In the genomic region with DNA sequence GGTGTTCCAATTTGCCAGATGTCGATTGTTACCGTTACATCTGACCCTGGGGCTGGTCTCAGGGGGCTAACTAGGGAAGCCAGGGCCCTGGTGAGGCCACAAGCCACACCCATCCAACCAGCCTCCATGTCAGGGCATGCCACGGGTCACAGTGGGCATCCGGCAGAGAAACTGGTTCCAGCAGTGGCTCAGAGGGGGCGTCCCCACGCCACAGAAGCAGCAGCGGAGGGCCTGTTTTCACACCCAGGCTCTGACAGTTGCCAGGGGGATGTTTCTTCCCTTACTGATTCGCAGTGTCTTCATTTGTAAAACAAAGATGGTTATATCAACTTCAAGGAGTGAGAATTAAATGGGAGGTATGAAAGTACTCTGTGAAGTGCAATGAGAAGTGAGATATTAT, we compare ENCODE assay signal across 31 cellular contexts.
A peak's percentile ranks its signal among the peaks of the same experiment; 100 is the strongest.
DNase-seq lines count a peak whose midpoint lies in the region; ATAC-seq, FAIRE-seq and TF ChIP-seq lines count a peak whose summit lies in the region.
"Had no signal": no experiment of that assay in that cellular context is flagged by ENCODE, and none has a peak within 500 bp of the region (broad histone marks: within the 10 kb centered on the region; RNA-seq: fewer than 3 reads in every experiment).

No MANE protein-coding gene starts in this region.

- H3T11ph ChIP-seq in H9 (ENCODE audit: low read length): no peak overlapping the region

- H3K4ac ChIP-seq in H9 (ENCODE audit: low read depth, low read length) (no peak overlapping the region), H1 (replicated peaks; ENCODE audit: insufficient read length, low read depth, low read length) (no peak overlapping the region)

- POLR2A ChIA-PET in H1 (lab: Charles Lee; ENCODE audit: partially characterized antibody): no interaction called here

- H2BK20ac ChIP-seq in H9 (ENCODE audit: low read depth, low read length, poor library complexity, severe bottlenecking) (peak overlapping the region; percentile 76), H1 (ENCODE audit: low read length) (no peak overlapping the region)

- H3K9me3 ChIP-seq in BLaER1 treated with 17β-estradiol and CSF1 and Interleukin-3, amounts not matched to agents 10 nM and 100 nM (replicated peaks in 1 of 11): peaks cover 5 to 13% (median 10%) of the 10 kb centered on the region in 11 experiments; a peak in 13 of 22 replicates
- H3K9me3 ChIP-seq in H9 (ENCODE audit: control insufficient read depth, low read depth, low read length) (no peaks in the 10 kb centered on the region), H1 (ENCODE audit: insufficient read depth in 2 of 2, low read depth in 1 of 2, low read length in 1 of 2) (peaks cover 0 to 4% of the 10 kb centered on the region in 2 experiments; a peak in 1 of 4 replicates), right cardiac atrium (ENCODE audit: control insufficient read depth, low read length) (no peaks in the 10 kb centered on the region)
- H3K9me3 ChIP-seq: Caco-2, SJCRH30 had no signal

- FAIRE-seq in H1 (lab: Jason Lieb, UNC): no peak
- FAIRE-seq: A204.1, GM19239, H54, HepG2, K562 had no signal

- no CpG with 5 or more reads among the region's 8 CpGs for WGBS in H9 (ENCODE audit: extremely low coverage, insufficient read length, low lambda C conversion rate)
- WGBS in H1 (ENCODE audit: extremely low coverage in 1 of 2, insufficient coverage in 1 of 2, insufficient read length in 1 of 2, insufficient replicate concordance in 2 of 2, low coverage in 1 of 2, low lambda C conversion rate in 2 of 2, missing lambda C conversion rate in 1 of 2), 2 experiments: 81% methylated on average over 8 of the region's 8 CpGs; no CpG with 5 or more reads in 1 of the 2 experiments
- 85% methylated on average over 8 of the region's 8 CpGs for WGBS in right cardiac atrium

- H3K4me3 ChIP-seq in BLaER1 treated with 17β-estradiol and CSF1 and Interleukin-3, amounts not matched to agents 10 nM and 100 nM: no peak overlapping the region
- H3K4me3 ChIP-seq in H1 (ENCODE audit: extremely low read depth in 1 of 4, insufficient read depth in 2 of 4, low read depth in 3 of 4, low read length in 4 of 4) (no peak overlapping the region), right cardiac atrium (ENCODE audit: low read length) (no peak overlapping the region)
- H3K4me3 ChIP-seq: K562, SJCRH30 had no signal

- H2BK15ac ChIP-seq in H9 (ENCODE audit: low read depth, low read length) (no peak overlapping the region), H1 (ENCODE audit: low read length) (no peak overlapping the region)

- H4K91ac ChIP-seq in H9 (ENCODE audit: insufficient read length, low read depth, low read length) (no peak overlapping the region), H1 (replicated peaks; ENCODE audit: insufficient read length, low read length) (no peak overlapping the region)

- no peak overlapping the region for H3K23ac ChIP-seq in H9 (ENCODE audit: insufficient read length, low read depth, low read length)
- no peak overlapping the region for H3K23ac ChIP-seq in H1 (ENCODE audit: insufficient read length)

- peak; percentile 52 for DNase-seq in H9
- no peak for DNase-seq in H1 (ENCODE audit: low read depth in 1 of 2, low spot score in 2 of 2)
- DNase-seq in mesothelial cell of epicardium (ENCODE audit: low spot score in 2 of 2, unreplicated experiment in 2 of 2): no peak
- DNase-seq in NCI-H345 treated with DMSO at 0.1 percent for 48 hours (lab: John Stamatoyannopoulos, UW; ENCODE audit: unreplicated experiment): no peak
- DNase-seq in stimulated activated CD4-positive, alpha-beta T cell treated with anti-CD3 and anti-CD28 coated beads, Interleukin-2, amount 100 ng/mL, for 48 hours: no peak
- DNase-seq in right cardiac atrium: no peak
- DNase-seq: AML-193; Caco-2; CD8-positive, alpha-beta T cell; DMS 273 treated with DMSO at 0.1 percent for 48 hours; DMS79; EL; Kasumi-1; MV-4-11; NCI-H1105 treated with DMSO at 0.1 percent for 48 hours; NCI-H146; NCI-H1930; NCI-H2107; NCI-H446; NCI-H526; NCI-H82; NK-92 treated with Interleukin-12 subunit alpha and Interleukin-12 subunit beta, amount 100 ng/mL, for 24 hours; PC-3; SJCRH30 had no signal

- no peaks in the 10 kb centered on the region for H3K27me3 Mint-ChIP-seq in H9 (ENCODE audit: low read depth)
- no peaks in the 10 kb centered on the region for H3K27me3 Mint-ChIP-seq in mesothelial cell of epicardium (ENCODE audit: low read depth)

- H3K18ac ChIP-seq in H9 (ENCODE audit: insufficient read length, low read depth, low read length) (no peak overlapping the region), H1 (ENCODE audit: extremely low read depth, low read length) (no peak overlapping the region; the same call in 1 of the 2 replicates)

- no peak overlapping the region for H2AFZ ChIP-seq in H9 (ENCODE audit: low read length)
- H2AFZ ChIP-seq in H1 (ENCODE audit: low read length): no peak overlapping the region

- no peak overlapping the region; a peak in 1 of 22 replicates for H3K27ac ChIP-seq in BLaER1 treated with 17β-estradiol and CSF1 and Interleukin-3, amounts not matched to agents 10 nM and 100 nM
- H3K27ac ChIP-seq in H9 (ENCODE audit: insufficient read length, low read depth, low read length) (no peak overlapping the region), H1 (ENCODE audit: low read depth, low read length) (0 out of 2 replicates have a peak overlapping the region, but pooled peaks have one; percentile 34), right cardiac atrium (ENCODE audit: low read length) (no peak overlapping the region)
- H3K27ac ChIP-seq: C4-2B, SJCRH30 had no signal

- no peak overlapping the region for H3K9ac ChIP-seq in BLaER1 treated with 17β-estradiol and CSF1 and Interleukin-3, amounts not matched to agents 10 nM and 100 nM
- no peak overlapping the region for H3K9ac ChIP-seq in H9 (ENCODE audit: extremely low read depth, insufficient read length, low read length)
- no peak overlapping the region for H3K9ac ChIP-seq in H1 (replicated peaks in 1 of 4; ENCODE audit: extremely low read depth in 1 of 4, low read depth in 3 of 4, low read length in 3 of 4)

- H3K23me2 ChIP-seq in H9 (ENCODE audit: insufficient read length, low read depth, low read length, poor library complexity, severe bottlenecking): no peaks in the 10 kb centered on the region
- H3K23me2 ChIP-seq in H1 (ENCODE audit: low read depth, low read length): no peaks in the 10 kb centered on the region

- no peaks in the 10 kb centered on the region for H3K36me3 ChIP-seq in BLaER1 treated with 17β-estradiol and CSF1 and Interleukin-3, amounts not matched to agents 10 nM and 100 nM
- no peaks in the 10 kb centered on the region for H3K36me3 ChIP-seq in H1 (ENCODE audit: control insufficient read depth in 2 of 4, insufficient read depth in 4 of 4, low read length in 3 of 4)
- H3K36me3 ChIP-seq: SJCRH30 had no signal

- H3K27me3 ChIP-seq in BLaER1 treated with 17β-estradiol and CSF1 and Interleukin-3, amounts not matched to agents 10 nM and 100 nM: peaks cover 0 to 3% (median 0%) of the 10 kb centered on the region in 11 experiments; a peak in 1 of 22 replicates
- H3K27me3 ChIP-seq in H9 (ENCODE audit: insufficient read depth, low read length) (no peaks in the 10 kb centered on the region), H1 (replicated peaks in 1 of 4; ENCODE audit: control insufficient read depth in 3 of 4, extremely low read depth in 1 of 4, insufficient read depth in 3 of 4, low read length in 3 of 4) (no peaks in the 10 kb centered on the region), right cardiac atrium (ENCODE audit: control insufficient read depth, insufficient read depth) (no peaks in the 10 kb centered on the region)
- H3K27me3 ChIP-seq: SJCRH30 had no signal

- no peak overlapping the region for H4K5ac ChIP-seq in H9 (ENCODE audit: insufficient read length, low read depth, low read length)
- no peak overlapping the region for H4K5ac ChIP-seq in H1 (ENCODE audit: insufficient read length, low read depth, low read length)

- H3K14ac ChIP-seq in H9 (ENCODE audit: insufficient read depth, low read length): no peak overlapping the region; the same call in 1 of the 2 replicates
- H3K14ac ChIP-seq in H1 (ENCODE audit: insufficient read length): no peak overlapping the region

- TF ChIP-seq CTCF in H9 (conservative IDR thresholded peaks at IDR 0.05): no peak
- peak in 1 of 3 experiments; percentile 3; a peak in 1 of 4 replicates for TF ChIP-seq CTCF in H1 (IDR thresholded peaks at IDR 0.05; ENCODE audit: control extremely low read depth in 1 of 3, insufficient read depth in 1 of 3, low read depth in 1 of 3, low read length in 3 of 3)
- no peak for TF ChIP-seq CTCF in mesothelial cell of epicardium (IDR thresholded peaks at IDR 0.05; ENCODE audit: unreplicated experiment)

- TF ChIP-seq EP300 in H1 (IDR thresholded peaks at IDR 0.05; ENCODE audit: borderline replicate concordance in 1 of 2, low read depth in 2 of 2, low read length in 2 of 2): no peak

- intact Hi-C loops in right cardiac atrium (cut with DNase I): no loop called here

- H2BK12ac ChIP-seq in H9 (ENCODE audit: insufficient read length, low read depth, low read length): no peak overlapping the region
- peak overlapping the region; percentile 64; the same call in 1 of the 2 replicates for H2BK12ac ChIP-seq in H1 (ENCODE audit: low read depth, low read length)

- H3K9me3 Mint-ChIP-seq in H9: peaks cover 2 to 8% of the 10 kb centered on the region in 2 experiments; a peak in 3 of 5 replicates
- H3K9me3 Mint-ChIP-seq in mesothelial cell of epicardium: peaks cover 7% of the 10 kb centered on the region
- H3K9me3 Mint-ChIP-seq: CD8-positive, alpha-beta T cell had no signal

- H2BK5ac ChIP-seq in H9 (ENCODE audit: insufficient read length, low read length): no peak overlapping the region
- no peak overlapping the region; the same call in 1 of the 2 replicates for H2BK5ac ChIP-seq in H1 (ENCODE audit: low read depth, low read length)

- H2BK120ac ChIP-seq in H9 (ENCODE audit: low read depth, low read length, poor library complexity, severe bottlenecking) (no peak overlapping the region), H1 (replicated peaks; ENCODE audit: low read depth, low read length) (no peak overlapping the region)

- CTCF ChIA-PET in H1 (lab: Charles Lee; ENCODE audit: partially characterized antibody): no interaction called here

- H3K4me3 Mint-ChIP-seq in H9 (no peak overlapping the region), mesothelial cell of epicardium (no peak overlapping the region)
- H3K4me3 Mint-ChIP-seq: CD8-positive, alpha-beta T cell had no signal

- no peaks in the 10 kb centered on the region for H4K20me1 ChIP-seq in BLaER1 treated with 17β-estradiol and CSF1 and Interleukin-3, amounts not matched to agents 10 nM and 100 nM
- H4K20me1 ChIP-seq in H9 (ENCODE audit: control insufficient read depth, insufficient read depth, insufficient read length) (no peaks in the 10 kb centered on the region), H1 (replicated peaks in 1 of 2; ENCODE audit: control insufficient read depth in 1 of 2, insufficient read depth in 2 of 2, low read length in 2 of 2) (no peaks in the 10 kb centered on the region)

- H3K27ac Mint-ChIP-seq in H9 (no peak overlapping the region), mesothelial cell of epicardium (peak overlapping the region; percentile 8)
- H3K27ac Mint-ChIP-seq: CD8-positive, alpha-beta T cell had no signal

- peaks cover 9 to 42% (median 26%) of the 10 kb centered on the region in 10 experiments; a peak in 17 of 20 replicates for H3K4me1 ChIP-seq in BLaER1 treated with 17β-estradiol and CSF1 and Interleukin-3, amounts not matched to agents 10 nM and 100 nM
- H3K4me1 ChIP-seq in H9 (ENCODE audit: insufficient read depth, low read length) (peaks cover 2% of the 10 kb centered on the region; the same call in 1 of the 2 replicates), H1 (replicated peaks in 1 of 4; ENCODE audit: control insufficient read depth in 3 of 4, insufficient read depth in 4 of 4, low read length in 3 of 4) (peaks cover 4 to 7% (median 6%) of the 10 kb centered on the region in 4 experiments; a peak in 6 of 7 replicates), right cardiac atrium (ENCODE audit: control insufficient read depth, insufficient read depth, low read length) (no peaks in the 10 kb centered on the region)
- H3K4me1 ChIP-seq: Caco-2 had no signal

- no peak for TF ChIP-seq POLR2A in H1 (IDR thresholded peaks at IDR 0.05; ENCODE audit: control extremely low read depth in 1 of 2, low read depth in 2 of 2, low read length in 2 of 2)

- H3K79me2 ChIP-seq in H9 (ENCODE audit: insufficient read depth, low read length) (no peaks in the 10 kb centered on the region), H1 (ENCODE audit: control insufficient read depth in 1 of 2, insufficient read depth in 2 of 2, low read length in 2 of 2) (no peaks in the 10 kb centered on the region)

- H2AK5ac ChIP-seq in H9 (ENCODE audit: insufficient read length, low read length) (peak overlapping the region; percentile 9), H1 (ENCODE audit: low read depth, low read length) (no peak overlapping the region)

- H3K4me1 Mint-ChIP-seq in H9 (peaks cover 18 to 23% of the 10 kb centered on the region in 2 experiments), mesothelial cell of epicardium (peaks cover 14% of the 10 kb centered on the region)

- TF ChIP-seq RAD21 in H1 (IDR thresholded peaks at IDR 0.05 in 1 of 2, conservative IDR thresholded peaks at IDR 0.05 in 1 of 2; ENCODE audit: low read depth in 2 of 2, low read length in 2 of 2): peak in 1 of 2 experiments; percentile 16; a peak in 1 of 4 replicates

- H3K79me1 ChIP-seq in H9 (ENCODE audit: insufficient read depth, low read depth, low read length, poor library complexity, severe bottlenecking): no peaks in the 10 kb centered on the region
- no peaks in the 10 kb centered on the region for H3K79me1 ChIP-seq in H1 (ENCODE audit: low read depth, low read length)

- no peak for ATAC-seq in right cardiac atrium
- ATAC-seq: CD8-positive, alpha-beta T cell; HepG2; PC-3 had no signal

- peak overlapping the region in 8 of 11 experiments; percentile 15 to 79 (median 68); a peak in 14 of 22 replicates for H3K4me2 ChIP-seq in BLaER1 treated with 17β-estradiol and CSF1 and Interleukin-3, amounts not matched to agents 10 nM and 100 nM
- H3K4me2 ChIP-seq in H9 (ENCODE audit: insufficient read depth, insufficient read length, low read length): no peak overlapping the region
- no peak overlapping the region for H3K4me2 ChIP-seq in H1 (ENCODE audit: insufficient read depth in 1 of 2, low read depth in 2 of 2, low read length in 2 of 2)

- H3K56ac ChIP-seq in H9 (ENCODE audit: insufficient read length, low read depth, low read length) (no peak overlapping the region), H1 (replicated peaks; ENCODE audit: insufficient read length, low read depth, low read length) (no peak overlapping the region)

- H4K8ac ChIP-seq in H9 (replicated peaks; ENCODE audit: insufficient read length, low read depth, low read length) (no peak overlapping the region), H1 (ENCODE audit: extremely low read depth, insufficient read depth, low read length) (0 out of 2 replicates have a peak overlapping the region, but pooled peaks have one; percentile 59)

- H3K36me3 Mint-ChIP-seq in H9 (ENCODE audit: insufficient read depth in 1 of 3, low read depth in 3 of 3): peaks cover 0 to 8% (median 0%) of the 10 kb centered on the region in 3 experiments; a peak in 2 of 7 replicates
- H3K36me3 Mint-ChIP-seq in mesothelial cell of epicardium: no peaks in the 10 kb centered on the region
- H3K36me3 Mint-ChIP-seq: CD8-positive, alpha-beta T cell had no signal

Comparison
In these comparisons a context has a peak if more than half of its experiments do, and no peak if none do; other contexts are left out.
1. H3K4me2 ChIP-seq: peak in BLaER1 treated with 17β-estradiol and CSF1 and Interleukin-3, amounts not matched to agents 10 nM and 100 nM (8 of 11); none in H9 (single experiment) and H1 (0 of 2).